ENCODE assay signal across 25 cellular contexts in the genomic region with DNA sequence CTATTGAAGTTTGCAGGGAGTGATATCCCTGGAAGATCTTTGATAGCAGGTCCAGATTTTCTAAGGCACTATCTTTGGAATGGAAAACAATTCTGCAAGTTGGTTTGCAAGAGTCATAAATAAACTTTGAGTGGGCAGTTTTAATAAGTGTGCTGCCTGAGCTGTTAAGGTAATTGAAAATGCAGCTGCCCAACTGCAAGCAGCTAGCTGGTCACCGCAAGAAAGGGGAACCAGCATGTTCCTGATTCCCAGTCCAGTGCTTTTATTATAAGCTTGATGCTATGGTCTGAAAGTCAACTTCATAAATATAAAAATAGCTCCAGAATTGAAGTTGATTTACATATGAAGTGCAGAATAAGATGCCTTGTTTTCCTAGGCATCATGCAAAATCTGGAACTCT.
"Had no signal": no experiment of that assay in that cellular context is flagged by ENCODE, and none has a peak within 500 bp of the region (broad histone marks: within the 10 kb centered on the region; RNA-seq: fewer than 3 reads in every experiment).

No MANE protein-coding gene starts in this region.

- H3K4me3 Mint-ChIP-seq: memory B cell; naive thymus-derived CD8-positive, alpha-beta T cell; nephron; neural crest cell; stimulated activated effector memory CD8-positive, alpha-beta T cell treated with anti-CD3 and anti-CD28 coated beads, Interleukin-12 subunit alpha, Interleukin-12 subunit beta, amount 100 ng/mL, for 72 hours; stimulated activated naive CD8-positive, alpha-beta T cell treated with anti-CD3 and anti-CD28 coated beads, Interleukin-15, Interleukin-2, amounts not matched to agents 100 ng/mL and 50 ng/mL, for 24 hours had no signal

- H3K9me3 ChIP-seq: left ventricle myocardium inferior, pancreas, prostate gland, suprapubic skin, thoracic aorta, tibial artery, upper lobe of right lung had no signal

- DNase-seq: hypothalamus; islet precursor cell; left ventricle myocardium inferior; naive thymus-derived CD8-positive, alpha-beta T cell; nucleus accumbens; pancreas; posterior cingulate gyrus; retina; right cardiac atrium; small intestine; spleen; stimulated activated CD4-positive, alpha-beta T cell treated with anti-CD3 and anti-CD28 coated beads, Interleukin-4, amount 100 ng/mL, for 24 hours; stimulated activated naive CD4-positive, alpha-beta T cell; tibial artery; trophoblast cell; upper lobe of right lung had no signal

- H3K36me3 Mint-ChIP-seq: memory B cell; naive thymus-derived CD8-positive, alpha-beta T cell; stimulated activated effector memory CD8-positive, alpha-beta T cell treated with anti-CD3 and anti-CD28 coated beads, Interleukin-12 subunit alpha, Interleukin-12 subunit beta, amount 100 ng/mL, for 72 hours had no signal

- H3K36me3 ChIP-seq: left ventricle myocardium inferior, pancreas, prostate gland, spleen, suprapubic skin, thoracic aorta, tibial artery, upper lobe of right lung had no signal

- H3K27me3 ChIP-seq: pancreas, spleen, suprapubic skin, tibial artery, upper lobe of right lung had no signal

- H3K4me3 ChIP-seq: left ventricle myocardium inferior, pancreas, prostate gland, spleen, suprapubic skin, thoracic aorta, tibial artery, upper lobe of right lung had no signal

- H3K9me3 Mint-ChIP-seq: memory B cell had no signal

- H3K4me1 ChIP-seq: pancreas, prostate gland, spleen, suprapubic skin, tibial artery, upper lobe of right lung had no signal

- H3K27ac ChIP-seq: pancreas, prostate gland, spleen, suprapubic skin, thoracic aorta, tibial artery, upper lobe of right lung had no signal

- ATAC-seq: naive thymus-derived CD8-positive, alpha-beta T cell; pancreas; sciatic nerve; stimulated activated effector memory CD8-positive, alpha-beta T cell treated with anti-CD3 and anti-CD28 coated beads, Interleukin-12 subunit alpha, Interleukin-12 subunit beta, amount 100 ng/mL, for 72 hours; upper lobe of right lung had no signal

- H3K4me1 Mint-ChIP-seq: memory B cell; naive thymus-derived CD8-positive, alpha-beta T cell; nephron; neural crest cell; stimulated activated effector memory CD8-positive, alpha-beta T cell treated with anti-CD3 and anti-CD28 coated beads, Interleukin-12 subunit alpha, Interleukin-12 subunit beta, amount 100 ng/mL, for 72 hours had no signal

- H3K27ac Mint-ChIP-seq: memory B cell; naive thymus-derived CD8-positive, alpha-beta T cell; nephron; stimulated activated effector memory CD8-positive, alpha-beta T cell treated with anti-CD3 and anti-CD28 coated beads, Interleukin-12 subunit alpha, Interleukin-12 subunit beta, amount 100 ng/mL, for 72 hours; stimulated activated naive CD8-positive, alpha-beta T cell treated with anti-CD3 and anti-CD28 coated beads, Interleukin-15, Interleukin-2, amounts not matched to agents 100 ng/mL and 50 ng/mL, for 24 hours had no signal

- H3K27me3 Mint-ChIP-seq: memory B cell; naive thymus-derived CD8-positive, alpha-beta T cell; stimulated activated naive CD8-positive, alpha-beta T cell treated with anti-CD3 and anti-CD28 coated beads, Interleukin-15, Interleukin-2, amounts not matched to agents 100 ng/mL and 50 ng/mL, for 24 hours had no signal
